8 cellular contexts compared by ENCODE assay signal in genomic region chr22:28882545-28882877, GRCh38. TPM values are rescaled to one million over a fixed set of nuclear protein-coding genes. Genes with fewer than 3 reads are reported as not detected.
A peak's percentile ranks its signal among the peaks of the same experiment; 100 is the strongest.
DNase-seq lines count a peak whose midpoint lies in the region; ATAC-seq and TF ChIP-seq lines count a peak whose summit lies in the region.

No MANE protein-coding gene starts in this region.

- H3F3A ChIP-seq in SU-DHL-6 (ENCODE audit: insufficient read depth), result peaks cover 9% of the 10 kb centered on the region

- H4K20me1 ChIP-seq in SU-DHL-6 (ENCODE audit: low read depth, low read length), result no peaks in the 10 kb centered on the region

- no peaks in the 10 kb centered on the region for H3K9me2 ChIP-seq in SU-DHL-6 (replicated peaks; ENCODE audit: insufficient read depth, low read length)

- H3K79me2 ChIP-seq in SU-DHL-6 (ENCODE audit: insufficient read depth, low read length), result no peaks in the 10 kb centered on the region

- H3K27me3 ChIP-seq in SU-DHL-6 (ENCODE audit: low read length), result no peaks in the 10 kb centered on the region
- no peaks in the 10 kb centered on the region for H3K27me3 ChIP-seq in neuron (ENCODE audit: insufficient read depth, low read length)

- H3K36me3 ChIP-seq in SU-DHL-6 (ENCODE audit: low read length) (no peaks in the 10 kb centered on the region), neuron (ENCODE audit: insufficient read depth, low read length) (no peaks in the 10 kb centered on the region)

- TF ChIP-seq CTCF in SU-DHL-6 (IDR thresholded peaks at IDR 0.05; ENCODE audit: insufficient read depth, low read length, poor library complexity, severe bottlenecking), result no peak

- H3K9me3 ChIP-seq in SU-DHL-6 (ENCODE audit: insufficient read depth, low read length), result no peaks in the 10 kb centered on the region
- peaks cover 1% of the 10 kb centered on the region for H3K9me3 ChIP-seq in neuron (ENCODE audit: low read length)

- H2AFZ ChIP-seq in SU-DHL-6 (ENCODE audit: low read depth, low read length, severe bottlenecking) (peak overlapping the region; percentile 36), neuron (ENCODE audit: low read depth, low read length) (peak overlapping the region; percentile 29)

- peaks cover 33% of the 10 kb centered on the region for H3K4me1 ChIP-seq in neuron (ENCODE audit: insufficient read depth, low read length)

- peak; percentile 40 for DNase-seq in DMS53 (lab: John Stamatoyannopoulos, UW)
- DNase-seq in DMS53 treated with DMSO at 0.1 percent for 48 hours (lab: John Stamatoyannopoulos, UW; ENCODE audit: unreplicated experiment), result no peak
- no peak for DNase-seq in stimulated activated naive CD4-positive, alpha-beta T cell (lab: John Stamatoyannopoulos, UW)

- H3K9ac ChIP-seq in SU-DHL-6 (ENCODE audit: low read length), result no peak overlapping the region

- H3K27ac ChIP-seq in SU-DHL-6 (ENCODE audit: low read depth, low read length), result no peak overlapping the region

- H3K4me3 ChIP-seq in SU-DHL-6 (ENCODE audit: insufficient read depth, low read length, poor library complexity, severe bottlenecking), result no peak overlapping the region
- peak overlapping the region; percentile 65 for H3K4me3 ChIP-seq in neuron (ENCODE audit: low read length)

- ATAC-seq in esophagus mucosa, result peak; percentile 1
- ATAC-seq in HG03432 (IDR thresholded peaks at IDR 0.05; ENCODE audit: unreplicated experiment), result no peak
- ATAC-seq in GM19328 (IDR thresholded peaks at IDR 0.05; ENCODE audit: unreplicated experiment), result no peak

- H3K4me2 ChIP-seq in SU-DHL-6 (ENCODE audit: low read depth, low read length, poor library complexity, severe bottlenecking), result no peak overlapping the region

RNA-seq across cellular contexts. Expression of gene ZNRF3, which starts 0.9 kb away (rescaled TPM):
- total RNA-seq in esophagus mucosa, result 6.4 TPM
